7 cellular contexts compared by ENCODE assay signal in the genomic region with DNA sequence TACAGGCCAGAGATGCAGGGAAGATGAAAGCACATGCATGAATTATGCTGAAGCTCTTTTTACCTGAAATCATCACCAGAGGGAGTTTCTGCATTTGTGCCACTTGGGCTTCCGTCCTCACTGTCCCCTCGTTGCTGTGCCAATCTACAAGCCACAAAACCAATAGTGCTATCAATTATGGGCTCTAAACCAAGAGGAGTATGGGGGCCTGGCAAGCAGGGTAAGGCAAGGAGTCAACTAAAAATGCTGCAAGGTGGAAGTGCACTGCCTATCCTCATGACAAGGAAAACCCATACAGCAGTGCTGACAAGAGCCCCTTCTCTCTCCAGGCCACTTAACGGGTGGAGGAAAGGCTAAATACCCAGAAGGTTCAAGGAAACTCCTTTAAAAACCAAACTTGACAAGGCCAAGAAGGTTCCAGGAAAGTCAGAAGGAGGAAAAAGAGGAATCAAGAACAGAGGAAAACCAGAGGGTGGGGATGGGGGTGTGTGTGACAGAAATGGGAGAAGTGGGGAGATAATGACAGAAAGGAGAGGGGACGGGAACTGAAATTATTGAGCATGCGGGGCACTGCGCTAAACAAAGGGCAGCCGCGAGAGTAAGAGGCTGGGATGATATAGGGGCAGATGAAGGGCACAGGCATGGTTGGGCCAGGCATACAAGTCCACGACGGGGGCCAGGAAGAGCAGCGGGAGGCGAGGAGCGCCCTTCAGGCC. TPM values are rescaled to one million over a fixed set of nuclear protein-coding genes. Genes with fewer than 3 reads are reported as not detected.
DNase-seq lines count a peak whose midpoint lies in the region; ATAC-seq and TF ChIP-seq lines count a peak whose summit lies in the region.

No MANE protein-coding gene starts in this region.

- peak overlapping the region; percentile 94 for H3K4me3 ChIP-seq in iPS-20b (ENCODE audit: low read length)

- DNase-seq in GM13976 (ENCODE audit: low spot score) (peak; percentile 57), SK-N-DZ (ENCODE audit: low spot score) (peak; percentile 62), astrocyte of the hippocampus (ENCODE audit: low read depth, low spot score) (peak; percentile 38)
- peak in 2 of 3 donors; percentile 27 to 32 for DNase-seq in stimulated activated CD4-positive, alpha-beta T cell treated with anti-CD3 and anti-CD28 coated beads, Interleukin-12 subunit alpha, Interleukin-12 subunit beta, amount 100 ng/mL, for 48 hours (ENCODE audit: low read depth in 2 of 3, low spot score in 1 of 3)

- no peaks in the 10 kb centered on the region for H3K9me3 ChIP-seq in iPS-20b (ENCODE audit: insufficient read depth, low read depth, low read length)

- peak; percentile 5 for ATAC-seq in HG03196 (IDR thresholded peaks at IDR 0.05; ENCODE audit: unreplicated experiment)
- ATAC-seq in HG03139 (IDR thresholded peaks at IDR 0.05; ENCODE audit: unreplicated experiment): no peak

- H3K27me3 ChIP-seq in iPS-20b (ENCODE audit: insufficient read depth, low read length): no peaks in the 10 kb centered on the region

- in situ Hi-C loops in GM13976 (cut with MboI; ENCODE audit: low sequenced_read_pairs, unreplicated experiment): no loop called here

- TF ChIP-seq CTCF in GM13976 (IDR thresholded peaks at IDR 0.05; ENCODE audit: borderline replicate concordance, control extremely low read depth, extremely low read depth, insufficient read depth, missing control alignments): no peak

- H3K36me3 ChIP-seq in iPS-20b (ENCODE audit: insufficient read depth, low read depth, low read length): peaks cover 29% of the 10 kb centered on the region

- H3K27ac ChIP-seq in iPS-20b (ENCODE audit: low read length): peak overlapping the region; percentile 49

- H3K9ac ChIP-seq in iPS-20b (ENCODE audit: low read depth, low read length): peak overlapping the region; percentile 94

- H3K4me1 ChIP-seq in iPS-20b (ENCODE audit: insufficient read depth, low read length): peaks cover 4% of the 10 kb centered on the region; the same call in 1 of the 2 replicates

RNA-seq across cellular contexts. Expression of a gene that starts 0.7 kb away (rescaled TPM):
- polyA plus RNA-seq in SK-N-DZ (2014; cell fraction: cytosol; rRNA removed): 77.9 and 97.6 TPM in 2 replicates
- polyA plus RNA-seq in SK-N-DZ (2014; cell fraction: nucleus; rRNA removed): 159 and 168 TPM in 2 replicates

RNA-seq across cellular contexts. Expression of a gene that starts 8.7 kb away (rescaled TPM):
- polyA plus RNA-seq in SK-N-DZ (2014; cell fraction: cytosol; rRNA removed): 169 and 202 TPM in 2 replicates
- 285 and 326 TPM in 2 replicates for polyA plus RNA-seq in SK-N-DZ (2014; cell fraction: nucleus; rRNA removed)
